ENCODE assay signal across 8 cellular contexts in genomic region chr21:31557421-31557955, GRCh38.
A peak's percentile ranks its signal among the peaks of the same experiment; 100 is the strongest.
DNase-seq lines count a peak whose midpoint lies in the region; ATAC-seq and TF ChIP-seq lines count a peak whose summit lies in the region.

No MANE protein-coding gene starts in this region.

- H3K4me3 Mint-ChIP-seq in immature natural killer cell: peak overlapping the region; percentile 56 to 73 (median 71)

- no peaks in the 10 kb centered on the region for H3K36me3 ChIP-seq in stomach

- peak; percentile 71 for DNase-seq in activated CD8-positive, alpha-beta memory T cell treated with anti-CD3 and anti-CD28 coated beads for 24 hours
- DNase-seq in activated CD8-positive, alpha-beta memory T cell treated with anti-CD3 and anti-CD28 coated beads, Interleukin-2, amount 50 U/mL, for 4 hours: no peak
- peak; percentile 52 for DNase-seq in activated T-cell treated with anti-CD3 and anti-CD28 coated beads, Interleukin-2, amount 50 U/mL, for 1 hour
- DNase-seq in immature natural killer cell (peak in 2 of 3 donors; percentile 3 to 9), stomach (peak; percentile 26), dermis blood vessel endothelial cell (no peak)

- H3K27me3 ChIP-seq in stomach: peaks cover 16 to 84% (median 27%) of the 10 kb centered on the region in 3 donors

- H3K9me3 ChIP-seq in stomach: no peaks in the 10 kb centered on the region

- peaks cover 17 to 24% of the 10 kb centered on the region in 2 donors for H3K4me1 Mint-ChIP-seq in immature natural killer cell

- peaks cover 9 to 13% (median 12%) of the 10 kb centered on the region in 3 donors for H3K27me3 Mint-ChIP-seq in immature natural killer cell (ENCODE audit: low read depth in 3 of 3)

- no peak overlapping the region for H3K27ac ChIP-seq in stomach

- no peak for TF ChIP-seq POLR2A in stomach (IDR thresholded peaks at IDR 0.05)

- intact Hi-C loops in stomach (cut with DNase I; ENCODE audit: low total_unique reads): no loop called here

- H3K4me1 ChIP-seq in stomach: peaks cover 15 to 28% (median 26%) of the 10 kb centered on the region in 4 donors

- no peak for TF ChIP-seq CTCF in stomach (IDR thresholded peaks at IDR 0.05)

- no peaks in the 10 kb centered on the region for H3K9me3 Mint-ChIP-seq in immature natural killer cell

- 7 to 25% (median 8%) methylated on average over 10 to 46 of the region's 46 CpGs for WGBS in stomach, 5 donors

- TF ChIP-seq EP300 in stomach (IDR thresholded peaks at IDR 0.05): no peak

- ATAC-seq in GM21447 (IDR thresholded peaks at IDR 0.05; ENCODE audit: unreplicated experiment): no peak
- ATAC-seq in GM21529 (IDR thresholded peaks at IDR 0.05; ENCODE audit: unreplicated experiment): no peak

- H3K36me3 Mint-ChIP-seq in immature natural killer cell: no peaks in the 10 kb centered on the region

- peak overlapping the region; percentile 58 to 75 (median 64) for H3K4me3 ChIP-seq in stomach

- H3K27ac Mint-ChIP-seq in immature natural killer cell: no peak overlapping the region

Comparison
In these comparisons a context has a peak if more than half of its experiments do, and no peak if none do; other contexts are left out.
1. DNase-seq: peak in activated CD8-positive, alpha-beta memory T cell treated with anti-CD3 and anti-CD28 coated beads for 24 hours (single experiment), activated T-cell treated with anti-CD3 and anti-CD28 coated beads, Interleukin-2, amount 50 U/mL, for 1 hour (single experiment), immature natural killer cell (2 of 3) and stomach (single experiment); none in activated CD8-positive, alpha-beta memory T cell treated with anti-CD3 and anti-CD28 coated beads, Interleukin-2, amount 50 U/mL, for 4 hours (single experiment) and dermis blood vessel endothelial cell (single experiment).